ENCODE assay signal across 8 cellular contexts in genomic region chr2:178700922-178701342, GRCh38.
DNase-seq lines count a peak whose midpoint lies in the region; ATAC-seq and TF ChIP-seq lines count a peak whose summit lies in the region.

No MANE protein-coding gene starts in this region.

- peak; percentile 74 for DNase-seq in DMS53 (lab: John Stamatoyannopoulos, UW)
- peak; percentile 37 for DNase-seq in H4 (ENCODE audit: low spot score)
- DNase-seq in RWPE2 (ENCODE audit: low spot score): no peak
- no peak for DNase-seq in 8988T
- DNase-seq in NCI-H128 (lab: John Stamatoyannopoulos, UW; ENCODE audit: unreplicated experiment): no peak
- no peak for DNase-seq in NCI-H146 treated with DMSO at 0.1 percent for 48 hours (lab: John Stamatoyannopoulos, UW; ENCODE audit: unreplicated experiment)

- H3K4me1 ChIP-seq in RWPE2 (ENCODE audit: insufficient read depth, poor library complexity, severe bottlenecking) (no peaks in the 10 kb centered on the region), gastroesophageal sphincter (no peaks in the 10 kb centered on the region)

- no peak for TF ChIP-seq POLR2A in gastroesophageal sphincter (IDR thresholded peaks at IDR 0.05)

- H3K9me3 ChIP-seq in RWPE2 (ENCODE audit: severe bottlenecking): no peaks in the 10 kb centered on the region
- H3K9me3 ChIP-seq in gastroesophageal sphincter: no peaks in the 10 kb centered on the region

- ATAC-seq in RWPE2 (ENCODE audit: low read depth) (no peak), gastroesophageal sphincter (no peak), GM21619 (IDR thresholded peaks at IDR 0.05; ENCODE audit: unreplicated experiment) (no peak)

- TF ChIP-seq EP300 in gastroesophageal sphincter (IDR thresholded peaks at IDR 0.05): no peak

- H3K27ac ChIP-seq in RWPE2 (ENCODE audit: poor library complexity, severe bottlenecking): no peak overlapping the region
- no peak overlapping the region for H3K27ac ChIP-seq in gastroesophageal sphincter

- H3K27me3 ChIP-seq in RWPE2 (ENCODE audit: insufficient read depth, poor library complexity, severe bottlenecking) (no peaks in the 10 kb centered on the region), gastroesophageal sphincter (no peaks in the 10 kb centered on the region)

- 58 to 73% methylated on average over 9 of the region's 9 CpGs for WGBS in gastroesophageal sphincter (ENCODE audit: low coverage in 1 of 2), 2 donors

- H3K4me3 ChIP-seq in RWPE2 (ENCODE audit: severe bottlenecking) (no peak overlapping the region), gastroesophageal sphincter (no peak overlapping the region)

- H3K36me3 ChIP-seq in RWPE2 (ENCODE audit: low read depth): no peaks in the 10 kb centered on the region
- no peaks in the 10 kb centered on the region for H3K36me3 ChIP-seq in gastroesophageal sphincter

- TF ChIP-seq CTCF in RWPE2 (IDR thresholded peaks at IDR 0.05; ENCODE audit: poor library complexity, severe bottlenecking) (peak; percentile 93), gastroesophageal sphincter (IDR thresholded peaks at IDR 0.05) (peak in 3 of 4 experiments; percentile 31 to 57 (median 56))

Comparison
In these comparisons a context has a peak if more than half of its experiments do, and no peak if none do; other contexts are left out.
1. DNase-seq: peak in DMS53 (single experiment) and H4 (single experiment); none in RWPE2 (single experiment), 8988T (single experiment), NCI-H128 (single experiment) and NCI-H146 treated with DMSO at 0.1 percent for 48 hours (single experiment).